ENCODE assay signal across 8 cellular contexts in the genomic region with DNA sequence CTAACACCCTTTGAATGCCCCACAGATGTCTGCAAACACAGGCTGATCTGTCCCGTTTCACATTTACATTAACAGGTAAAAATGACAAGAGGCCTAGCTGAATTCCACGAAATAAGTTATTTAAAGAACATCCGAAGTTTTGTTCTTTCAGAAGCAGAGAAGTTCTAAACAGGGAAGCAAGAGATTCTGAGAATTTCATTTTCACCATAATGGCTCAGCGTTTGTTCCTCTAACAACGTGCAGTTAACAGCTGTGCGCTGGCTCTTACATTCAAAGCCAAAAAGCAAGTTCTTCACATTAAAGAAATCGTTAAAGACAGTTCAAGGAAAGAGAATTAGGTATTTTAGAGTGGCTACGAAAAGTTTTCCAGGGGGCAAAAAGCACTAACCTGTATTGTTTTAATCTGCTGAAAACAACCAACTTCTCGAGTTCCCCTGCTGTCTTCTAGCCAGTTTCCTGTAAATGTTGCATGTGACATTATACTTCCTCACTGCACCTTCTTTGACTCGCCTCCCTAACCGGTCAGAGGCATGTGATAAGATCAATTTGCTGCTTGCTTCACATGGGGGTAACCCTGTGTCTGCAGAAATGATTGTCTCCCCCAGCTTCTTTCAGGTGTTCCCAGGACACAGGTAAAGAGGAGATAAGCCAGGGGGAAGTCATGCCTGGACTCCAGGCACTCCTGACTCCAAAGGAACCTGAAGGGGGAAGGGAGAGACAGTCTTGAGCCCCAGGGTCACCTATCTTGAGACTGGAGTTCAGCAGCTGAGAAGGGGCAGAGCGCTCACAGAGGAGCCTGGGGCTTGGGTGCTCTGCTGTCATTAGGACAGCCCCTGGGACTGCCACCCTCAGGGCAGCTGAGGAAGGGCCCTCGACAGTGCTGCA. TPM values are rescaled to one million over a fixed set of nuclear protein-coding genes. Genes with fewer than 3 reads are reported as not detected.
DNase-seq lines count a peak whose midpoint lies in the region; ATAC-seq and TF ChIP-seq lines count a peak whose summit lies in the region.

No MANE protein-coding gene starts in this region.

- no peak for TF ChIP-seq CTCF in heart left ventricle (IDR thresholded peaks at IDR 0.05)

- DNase-seq in ELF-1 (ENCODE audit: low read depth, low spot score) (peak; percentile 18), heart left ventricle (no peak), HuH-7 (ENCODE audit: low spot score) (no peak), DMS53 (lab: John Stamatoyannopoulos, UW) (no peak)
- peak; percentile 65 for DNase-seq in Jurkat, Clone E6-1 (ENCODE audit: low read depth, low spot score)
- peak; percentile 82 for DNase-seq in activated CD8-positive, alpha-beta memory T cell treated with anti-CD3 and anti-CD28 coated beads for 24 hours
- peak; percentile 50 to 57 for DNase-seq in stimulated activated CD4-positive, alpha-beta T cell treated with anti-CD3 and anti-CD28 coated beads, Interleukin-2, amount 100 ng/mL, for 24 hours

- intact Hi-C loops in heart left ventricle (cut with DNase I), result loop anchor here in 1 of 10 donors (5.0 kb wide), 1 partner anchor 43 kb away; no protein-coding TSS in a partner anchor

- WGBS in heart left ventricle, 4 donors, result 55 to 62% (median 59%) methylated on average over 13 of the region's 13 CpGs

- peak overlapping the region; percentile 60 for H3K4me3 ChIP-seq in Jurkat, Clone E6-1 (ENCODE audit: low read length)
- peak overlapping the region in 10 of 12 donors; percentile 2 to 63 (median 30) for H3K4me3 ChIP-seq in heart left ventricle

- peaks cover 0 to 17% (median 0%) of the 10 kb centered on the region in 9 donors for H3K36me3 ChIP-seq in heart left ventricle

- no peaks in the 10 kb centered on the region for H3K9me3 ChIP-seq in heart left ventricle

- no peak for TF ChIP-seq POLR2A in heart left ventricle (IDR thresholded peaks at IDR 0.05)

- H3K4me1 ChIP-seq in heart left ventricle, result peaks cover 0 to 75% (median 31%) of the 10 kb centered on the region in 12 donors

- peak overlapping the region; percentile 11 to 94 (median 39) for H3K27ac ChIP-seq in heart left ventricle

- no peaks in the 10 kb centered on the region for H3K27me3 ChIP-seq in heart left ventricle

- ATAC-seq in GM21447 (IDR thresholded peaks at IDR 0.05; ENCODE audit: unreplicated experiment) (peak; percentile 68), heart left ventricle (peak; percentile 55 to 76 (median 64))

RNA-seq across cellular contexts. Expression of a gene that starts 36.8 kb away (rescaled TPM):
- polyA plus RNA-seq in Jurkat, Clone E6-1 (2012; ENCODE audit: insufficient read depth, insufficient read length), result 32.1 TPM
- total RNA-seq in heart left ventricle, result 10 to 100 TPM in 8 of 9 donors, 1 to 10 TPM in 1; 10.0 to 73.2 (median 14.1) TPM
- polyA plus RNA-seq in heart left ventricle, result 10 to 100 TPM in 1 of 2 donors, 1 to 10 TPM in 1; 9.7 to 12.3 TPM

Comparison
In these comparisons a context has a peak if more than half of its experiments do, and no peak if none do; other contexts are left out.
1. DNase-seq: peak in ELF-1 (single experiment), Jurkat, Clone E6-1 (single experiment), activated CD8-positive, alpha-beta memory T cell treated with anti-CD3 and anti-CD28 coated beads for 24 hours (single experiment) and stimulated activated CD4-positive, alpha-beta T cell treated with anti-CD3 and anti-CD28 coated beads, Interleukin-2, amount 100 ng/mL, for 24 hours (2 of 2); none in heart left ventricle (0 of 5), HuH-7 (single experiment) and DMS53 (single experiment).